In genomic region chr6:27472182-27472616, GRCh38 we compare ENCODE assay signal across 1 cellular context.
A peak's percentile ranks its signal among the peaks of the same experiment; 100 is the strongest.
TF ChIP-seq lines count a peak whose summit lies in the region.

No MANE protein-coding gene starts in this region.

TF ChIP-seq in K562, 482 proteins besides CTCF, POLR2A, EP300 and RAD21 (continued from another document and continues in another):
- TF ChIP-seq MNT (conservative IDR thresholded peaks at IDR 0.05) (no peak; a peak in 1 of 4 replicates), GATA2 (CRISPR knock-in tag; IDR thresholded peaks at IDR 0.05) (peak; percentile 45; the same call in 1 of the 2 replicates), TRIM24 (IDR thresholded peaks at IDR 0.05) (peak in 1 of 2 experiments; percentile 19; a peak in 1 of 4 replicates), SIN3A (IDR thresholded peaks at IDR 0.05; ENCODE audit: borderline replicate concordance in 2 of 2, control insufficient read depth in 1 of 2, low read depth in 2 of 2, low read length in 2 of 2) (peak in 1 of 2 experiments; percentile 68; a peak in 1 of 4 replicates), ZNF740 (CRISPR knock-in tag; IDR thresholded peaks at IDR 0.05) (no peak), ZNF740 (tag; IDR thresholded peaks at IDR 0.05) (no peak), ZFP91 (CRISPR knock-in tag; IDR thresholded peaks at IDR 0.05) (peak; percentile 66; the same call in 1 of the 2 replicates), KDM5B (IDR thresholded peaks at IDR 0.05; ENCODE audit: insufficient replicate concordance, low read depth, low read length) (no peak), GTF3C2 (IDR thresholded peaks at IDR 0.05; ENCODE audit: borderline replicate concordance, extremely low read depth, insufficient read length) (no peak), U2AF1 (optimal IDR thresholded peaks at IDR 0.05; ENCODE audit: low read depth, low read length) (no peak), TEAD4 (IDR thresholded peaks at IDR 0.05; ENCODE audit: low read length) (no peak; the same call in none of the 2 replicates), TEAD4 (CRISPR knock-in tag; IDR thresholded peaks at IDR 0.05; ENCODE audit: borderline replicate concordance) (no peak), ZNF140 (CRISPR knock-in tag; IDR thresholded peaks at IDR 0.05) (no peak), ZSCAN29 (IDR thresholded peaks at IDR 0.05) (peak; percentile 53; the same call in 1 of the 2 replicates), RNF219 (CRISPR knock-in tag; IDR thresholded peaks at IDR 0.05) (no peak), BRF2 (IDR thresholded peaks at IDR 0.05; ENCODE audit: borderline replicate concordance, insufficient read depth, insufficient read length) (no peak), ZBTB43 (CRISPR knock-in tag; IDR thresholded peaks at IDR 0.05) (no peak), GATAD2B (IDR thresholded peaks at IDR 0.05; ENCODE audit: borderline replicate concordance) (no peak), ZNF764 (CRISPR knock-in tag; IDR thresholded peaks at IDR 0.05; ENCODE audit: low read depth) (no peak), ZNF592 (IDR thresholded peaks at IDR 0.05) (0 out of 2 replicates have a peak, but pooled peaks have one; percentile 9), PYGO2 (tag; IDR thresholded peaks at IDR 0.05) (no peak), KDM1A (IDR thresholded peaks at IDR 0.05) (peak; percentile 6 to 58; a peak in 1 of 4 replicates), HSF4 (CRISPR knock-in tag; IDR thresholded peaks at IDR 0.05; ENCODE audit: borderline replicate concordance) (no peak), CBFA2T2 (conservative IDR thresholded peaks at IDR 0.05) (no peak), LCOR (CRISPR knock-in tag; IDR thresholded peaks at IDR 0.05) (no peak), KLF6 (CRISPR knock-in tag; IDR thresholded peaks at IDR 0.05; ENCODE audit: borderline replicate concordance) (no peak), ZNF518B (CRISPR knock-in tag; IDR thresholded peaks at IDR 0.05) (no peak), ZMIZ1 (IDR thresholded peaks at IDR 0.05; ENCODE audit: low read depth in 2 of 2, low read length in 2 of 2) (no peak), GTF2E2 (tag; IDR thresholded peaks at IDR 0.05) (no peak), CCNT2 (IDR thresholded peaks at IDR 0.05; ENCODE audit: borderline replicate concordance, extremely low read depth, insufficient read length, low read depth, low read length) (no peak), CBFA2T3 (IDR thresholded peaks at IDR 0.05) (no peak)
